In genomic region chr12:19933924-19934323, GRCh38 we compare ENCODE assay signal across 1 cellular context.
TF ChIP-seq lines count a peak whose summit lies in the region.

No MANE protein-coding gene starts in this region.

TF ChIP-seq in GM12878, 131 proteins besides CTCF, POLR2A, EP300 and RAD21 (continued from another document):
- TF ChIP-seq STAT3 (IDR thresholded peaks at IDR 0.05; ENCODE audit: low read depth, low read length) (no peak), NBN (IDR thresholded peaks at IDR 0.05) (no peak), YBX1 (IDR thresholded peaks at IDR 0.05) (no peak), USF2 (IDR thresholded peaks at IDR 0.05; ENCODE audit: borderline replicate concordance, low read depth, low read length) (no peak), CEBPB (IDR thresholded peaks at IDR 0.05; ENCODE audit: borderline replicate concordance in 1 of 2, low read depth in 2 of 2, low read length in 2 of 2) (no peak), JUNB (IDR thresholded peaks at IDR 0.05) (no peak), RELB (IDR thresholded peaks at IDR 0.05; ENCODE audit: low read depth) (no peak), MTA2 (IDR thresholded peaks at IDR 0.05; ENCODE audit: low read depth) (peak; percentile 56), IKZF2 (IDR thresholded peaks at IDR 0.05) (no peak), MYC (IDR thresholded peaks at IDR 0.05; ENCODE audit: insufficient read depth, insufficient read length, insufficient replicate concordance, low read length, severe bottlenecking) (no peak), ZBTB4 (CRISPR knock-in tag; IDR thresholded peaks at IDR 0.05) (no peak), SREBF1 (IDR thresholded peaks at IDR 0.05; ENCODE audit: low read length) (0 out of 2 replicates have a peak, but pooled peaks have one; percentile 25), PRDM15 (CRISPR knock-in tag; IDR thresholded peaks at IDR 0.05) (no peak), ZZZ3 (IDR thresholded peaks at IDR 0.05; ENCODE audit: control insufficient read depth, insufficient read length, low read depth) (no peak), SMC3 (IDR thresholded peaks at IDR 0.05; ENCODE audit: borderline replicate concordance, low read length) (no peak), DPF2 (IDR thresholded peaks at IDR 0.05) (no peak), MXI1 (IDR thresholded peaks at IDR 0.05; ENCODE audit: low read depth, low read length) (no peak), E2F4 (IDR thresholded peaks at IDR 0.05; ENCODE audit: low read depth, low read length) (no peak), RCOR1 (conservative IDR thresholded peaks at IDR 0.05; ENCODE audit: low read depth, low read length) (no peak), TCF3 (IDR thresholded peaks at IDR 0.05; ENCODE audit: borderline replicate concordance, insufficient read depth, low read depth, low read length) (no peak)
TF ChIP-seq in GM12878: peak in this region for 4.
